Comparison of ENCODE assay signal across 1 cellular context in the genomic region with DNA sequence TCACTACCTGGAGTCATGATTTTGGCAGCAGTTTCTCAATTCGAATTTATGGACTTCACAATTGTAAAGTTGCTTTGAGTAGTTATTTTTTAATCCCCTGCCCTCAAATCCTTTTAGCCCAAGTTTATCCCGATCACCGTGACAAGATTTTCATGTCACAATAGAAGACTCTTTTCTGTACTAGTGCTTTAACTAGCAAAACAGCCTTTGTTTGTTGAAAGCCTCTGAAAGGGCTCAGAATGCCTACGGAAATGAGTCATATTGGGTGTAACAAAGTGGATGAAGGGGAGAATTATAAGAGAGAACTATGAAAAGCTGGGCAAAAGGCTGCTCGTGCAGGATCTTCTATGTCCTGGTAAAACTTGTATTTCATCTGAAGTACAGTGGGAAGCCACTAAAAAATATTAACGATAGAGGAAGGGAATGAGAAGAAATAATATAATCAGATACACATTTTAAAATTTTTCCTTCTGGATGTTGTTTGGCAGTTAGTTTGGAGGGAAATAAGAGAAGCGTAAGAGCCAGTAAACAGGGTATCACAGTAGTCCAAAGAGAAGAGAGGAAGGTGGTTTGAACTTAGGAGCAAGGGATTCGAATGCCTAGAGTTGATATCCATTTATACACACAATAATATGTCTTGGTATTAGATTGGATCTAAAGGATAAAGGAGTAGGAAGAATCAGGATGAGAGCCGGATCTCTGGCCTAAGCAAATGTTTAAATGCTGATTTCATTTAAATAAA.
TF ChIP-seq lines count a peak whose summit lies in the region.

No MANE protein-coding gene starts in this region.

TF ChIP-seq in GM23338, 12 proteins besides CTCF, POLR2A, EP300 and RAD21 (continued from another document):
- TF ChIP-seq, protein P1, sequence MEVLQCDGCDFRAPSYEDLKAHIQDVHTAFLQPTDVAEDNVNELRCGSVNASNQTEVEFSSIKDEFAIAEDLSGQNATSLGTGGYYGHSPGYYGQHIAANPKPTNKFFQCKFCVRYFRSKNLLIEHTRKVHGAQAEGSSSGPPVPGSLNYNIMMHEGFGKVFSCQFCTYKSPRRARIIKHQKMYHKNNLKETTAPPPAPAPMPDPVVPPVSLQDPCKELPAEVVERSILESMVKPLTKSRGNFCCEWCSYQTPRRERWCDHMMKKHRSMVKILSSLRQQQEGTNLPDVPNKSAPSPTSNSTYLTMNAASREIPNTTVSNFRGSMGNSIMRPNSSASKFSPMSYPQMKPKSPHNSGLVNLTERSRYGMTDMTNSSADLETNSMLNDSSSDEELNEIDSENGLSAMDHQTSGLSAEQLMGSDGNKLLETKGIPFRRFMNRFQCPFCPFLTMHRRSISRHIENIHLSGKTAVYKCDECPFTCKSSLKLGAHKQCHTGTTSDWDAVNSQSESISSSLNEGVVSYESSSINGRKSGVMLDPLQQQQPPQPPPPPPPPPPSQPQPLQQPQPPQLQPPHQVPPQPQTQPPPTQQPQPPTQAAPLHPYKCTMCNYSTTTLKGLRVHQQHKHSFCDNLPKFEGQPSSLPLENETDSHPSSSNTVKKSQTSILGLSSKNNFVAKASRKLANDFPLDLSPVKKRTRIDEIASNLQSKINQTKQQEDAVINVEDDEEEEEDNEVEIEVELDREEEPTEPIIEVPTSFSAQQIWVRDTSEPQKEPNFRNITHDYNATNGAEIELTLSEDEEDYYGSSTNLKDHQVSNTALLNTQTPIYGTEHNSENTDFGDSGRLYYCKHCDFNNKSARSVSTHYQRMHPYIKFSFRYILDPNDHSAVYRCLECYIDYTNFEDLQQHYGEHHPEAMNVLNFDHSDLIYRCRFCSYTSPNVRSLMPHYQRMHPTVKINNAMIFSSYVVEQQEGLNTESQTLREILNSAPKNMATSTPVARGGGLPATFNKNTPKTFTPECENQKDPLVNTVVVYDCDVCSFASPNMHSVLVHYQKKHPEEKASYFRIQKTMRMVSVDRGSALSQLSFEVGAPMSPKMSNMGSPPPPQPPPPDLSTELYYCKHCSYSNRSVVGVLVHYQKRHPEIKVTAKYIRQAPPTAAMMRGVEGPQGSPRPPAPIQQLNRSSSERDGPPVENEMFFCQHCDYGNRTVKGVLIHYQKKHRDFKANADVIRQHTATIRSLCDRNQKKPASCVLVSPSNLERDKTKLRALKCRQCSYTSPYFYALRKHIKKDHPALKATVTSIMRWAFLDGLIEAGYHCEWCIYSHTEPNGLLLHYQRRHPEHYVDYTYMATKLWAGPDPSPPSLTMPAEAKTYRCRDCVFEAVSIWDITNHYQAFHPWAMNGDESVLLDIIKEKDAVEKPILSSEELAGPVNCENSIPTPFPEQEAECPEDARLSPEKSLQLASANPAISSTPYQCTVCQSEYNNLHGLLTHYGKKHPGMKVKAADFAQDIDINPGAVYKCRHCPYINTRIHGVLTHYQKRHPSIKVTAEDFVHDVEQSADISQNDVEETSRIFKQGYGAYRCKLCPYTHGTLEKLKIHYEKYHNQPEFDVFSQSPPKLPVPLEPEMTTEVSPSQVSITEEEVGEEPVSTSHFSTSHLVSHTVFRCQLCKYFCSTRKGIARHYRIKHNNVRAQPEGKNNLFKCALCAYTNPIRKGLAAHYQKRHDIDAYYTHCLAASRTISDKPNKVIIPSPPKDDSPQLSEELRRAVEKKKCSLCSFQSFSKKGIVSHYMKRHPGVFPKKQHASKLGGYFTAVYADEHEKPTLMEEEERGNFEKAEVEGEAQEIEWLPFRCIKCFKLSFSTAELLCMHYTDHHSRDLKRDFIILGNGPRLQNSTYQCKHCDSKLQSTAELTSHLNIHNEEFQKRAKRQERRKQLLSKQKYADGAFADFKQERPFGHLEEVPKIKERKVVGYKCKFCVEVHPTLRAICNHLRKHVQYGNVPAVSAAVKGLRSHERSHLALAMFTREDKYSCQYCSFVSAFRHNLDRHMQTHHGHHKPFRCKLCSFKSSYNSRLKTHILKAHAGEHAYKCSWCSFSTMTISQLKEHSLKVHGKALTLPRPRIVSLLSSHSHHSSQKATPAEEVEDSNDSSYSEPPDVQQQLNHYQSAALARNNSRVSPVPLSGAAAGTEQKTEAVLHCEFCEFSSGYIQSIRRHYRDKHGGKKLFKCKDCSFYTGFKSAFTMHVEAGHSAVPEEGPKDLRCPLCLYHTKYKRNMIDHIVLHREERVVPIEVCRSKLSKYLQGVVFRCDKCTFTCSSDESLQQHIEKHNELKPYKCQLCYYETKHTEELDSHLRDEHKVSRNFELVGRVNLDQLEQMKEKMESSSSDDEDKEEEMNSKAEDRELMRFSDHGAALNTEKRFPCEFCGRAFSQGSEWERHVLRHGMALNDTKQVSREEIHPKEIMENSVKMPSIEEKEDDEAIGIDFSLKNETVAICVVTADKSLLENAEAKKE (CRISPR knock-in tag; IDR thresholded peaks at IDR 0.05) = no peak
- no peak for TF ChIP-seq ZNF114 (CRISPR knock-in tag; IDR thresholded peaks at IDR 0.05)
- no peak for TF ChIP-seq EZH2phosphoT487 (IDR thresholded peaks at IDR 0.05; ENCODE audit: unreplicated experiment)
- no peak for TF ChIP-seq ZNF331 (CRISPR knock-in tag; IDR thresholded peaks at IDR 0.05; ENCODE audit: low read depth)
- TF ChIP-seq JUNB (IDR thresholded peaks at IDR 0.05; ENCODE audit: unreplicated experiment) = no peak
- no peak for TF ChIP-seq POLR2AphosphoS5 (IDR thresholded peaks at IDR 0.05; ENCODE audit: low read depth)
- TF ChIP-seq CREB1 (CRISPR knock-in tag; IDR thresholded peaks at IDR 0.05; ENCODE audit: low read depth) = no peak
- TF ChIP-seq NANOG (IDR thresholded peaks at IDR 0.05; ENCODE audit: borderline replicate concordance) = no peak
- TF ChIP-seq EZH2 (IDR thresholded peaks at IDR 0.05; ENCODE audit: low read depth, unreplicated experiment) = no peak
